ENCODE assay signal across 24 cellular contexts in genomic region chr9:71253021-71253420, GRCh38.
A peak's percentile ranks its signal among the peaks of the same experiment; 100 is the strongest.
DNase-seq lines count a peak whose midpoint lies in the region; FAIRE-seq and TF ChIP-seq lines count a peak whose summit lies in the region.
"Had no signal": no experiment of that assay in that cellular context is flagged by ENCODE, and none has a peak within 500 bp of the region (broad histone marks: within the 10 kb centered on the region; RNA-seq: fewer than 3 reads in every experiment).

No MANE protein-coding gene starts in this region.

- no peak for TF ChIP-seq EP300 in H1 (IDR thresholded peaks at IDR 0.05; ENCODE audit: borderline replicate concordance in 1 of 2, low read depth in 2 of 2, low read length in 2 of 2)

- no peaks in the 10 kb centered on the region for H3K4me1 Mint-ChIP-seq in HFFc6 (ENCODE audit: low read depth)
- H3K4me1 Mint-ChIP-seq: CD8-positive, alpha-beta memory T cell had no signal

- H3K4me3 ChIP-seq in AG10803 (ENCODE audit: low read length) = no peak overlapping the region
- no peak overlapping the region for H3K4me3 ChIP-seq in H1 (ENCODE audit: extremely low read depth in 1 of 4, insufficient read depth in 2 of 4, low read depth in 3 of 4, low read length in 4 of 4)
- no peak overlapping the region for H3K4me3 ChIP-seq in testis
- H3K4me3 ChIP-seq in neuronal stem cell (ENCODE audit: low read length in 2 of 2) = no peak overlapping the region
- H3K4me3 ChIP-seq: SJSA1 had no signal

- no peaks in the 10 kb centered on the region for H4K20me1 ChIP-seq in H1 (replicated peaks in 1 of 2; ENCODE audit: control insufficient read depth in 1 of 2, insufficient read depth in 2 of 2, low read length in 2 of 2)

- H3K36me3 Mint-ChIP-seq in HFFc6 (ENCODE audit: low read depth) = no peaks in the 10 kb centered on the region
- H3K36me3 Mint-ChIP-seq: CD8-positive, alpha-beta memory T cell had no signal

- no peak overlapping the region for H2BK15ac ChIP-seq in H1 (ENCODE audit: low read length)
- H2BK15ac ChIP-seq in neuronal stem cell (ENCODE audit: low read length) = no peak overlapping the region

- WGBS in H1 (ENCODE audit: extremely low coverage in 1 of 2, insufficient coverage in 1 of 2, insufficient read length in 1 of 2, insufficient replicate concordance in 2 of 2, low coverage in 1 of 2, low lambda C conversion rate in 2 of 2, missing lambda C conversion rate in 1 of 2), 2 experiments = 92% methylated on average over 1 of the region's 1 CpG; no CpG with 5 or more reads in 1 of the 2 experiments
- WGBS in testis, 2 donors = 70 to 96% methylated on average over 1 of the region's 1 CpG
- WGBS in neuronal stem cell (ENCODE audit: extremely low coverage in 2 of 2, insufficient read length in 2 of 2, insufficient replicate concordance in 1 of 2), 2 donors = no CpG with 5 or more reads among the region's 1 CpG

- intact Hi-C loops in testis (cut with DNase I; ENCODE audit: low total_unique reads) = loop anchor here (10.0 kb wide), 1 partner anchor 608 kb away; no protein-coding TSS in a partner anchor

- no peak overlapping the region for H3K4ac ChIP-seq in H1 (replicated peaks; ENCODE audit: insufficient read length, low read depth, low read length)
- no peak overlapping the region for H3K4ac ChIP-seq in neuronal stem cell (ENCODE audit: low read length)

- H3K79me2 ChIP-seq in H1 (ENCODE audit: control insufficient read depth in 1 of 2, insufficient read depth in 2 of 2, low read length in 2 of 2) = no peaks in the 10 kb centered on the region

- no peak overlapping the region for H3K4me3 Mint-ChIP-seq in HFFc6
- H3K4me3 Mint-ChIP-seq: CD8-positive, alpha-beta memory T cell had no signal

- no peaks in the 10 kb centered on the region for H3K9me3 ChIP-seq in H1 (ENCODE audit: insufficient read depth in 2 of 2, low read depth in 1 of 2, low read length in 1 of 2)
- no peaks in the 10 kb centered on the region for H3K9me3 ChIP-seq in testis
- H3K9me3 ChIP-seq in neuronal stem cell (replicated peaks in 1 of 2; ENCODE audit: control insufficient read depth in 2 of 2, insufficient read depth in 1 of 2, low read depth in 1 of 2, low read length in 2 of 2) = peaks cover 0 to 3% of the 10 kb centered on the region in 2 donors
- H3K9me3 ChIP-seq: SJSA1 had no signal

- H3K27me3 ChIP-seq in H1 (replicated peaks in 1 of 4; ENCODE audit: control insufficient read depth in 3 of 4, extremely low read depth in 1 of 4, insufficient read depth in 3 of 4, low read length in 3 of 4) (no peaks in the 10 kb centered on the region), testis (no peaks in the 10 kb centered on the region), neuronal stem cell (ENCODE audit: control insufficient read depth in 3 of 3, insufficient read depth in 3 of 3, low read depth in 1 of 3, low read length in 3 of 3) (no peaks in the 10 kb centered on the region)
- H3K27me3 ChIP-seq: SJSA1 had no signal

- no peak overlapping the region for H2AFZ ChIP-seq in H1 (ENCODE audit: low read length)
- H2AFZ ChIP-seq in neuronal stem cell (ENCODE audit: low read length) = no peak overlapping the region

- H3K4me2 ChIP-seq in H1 (ENCODE audit: insufficient read depth in 1 of 2, low read depth in 2 of 2, low read length in 2 of 2) = no peak overlapping the region
- H3K4me2 ChIP-seq in neuronal stem cell (ENCODE audit: insufficient read depth, low read length, poor library complexity, severe bottlenecking) = no peak overlapping the region

- H2BK120ac ChIP-seq in H1 (replicated peaks; ENCODE audit: low read depth, low read length) = peak overlapping the region; percentile 9
- no peak overlapping the region for H2BK120ac ChIP-seq in neuronal stem cell (ENCODE audit: low read depth, low read length)

- POLR2A ChIA-PET in H1 (lab: Charles Lee; ENCODE audit: partially characterized antibody) = no interaction called here

- FAIRE-seq in H54 (lab: Jason Lieb, UNC) = peak; percentile 11
- no peak for FAIRE-seq in H1 (lab: Jason Lieb, UNC)
- FAIRE-seq: RCC 7860 had no signal

- peaks cover 3% of the 10 kb centered on the region; the same call in 1 of the 2 replicates for H3K23me2 ChIP-seq in H1 (ENCODE audit: low read depth, low read length)

- H3K14ac ChIP-seq in H1 (ENCODE audit: insufficient read length) = no peak overlapping the region
- no peak overlapping the region for H3K14ac ChIP-seq in neuronal stem cell (ENCODE audit: low read length)

- H3K4me1 ChIP-seq in H1 (replicated peaks in 1 of 4; ENCODE audit: control insufficient read depth in 3 of 4, insufficient read depth in 4 of 4, low read length in 3 of 4) (peaks cover 0 to 5% (median 1%) of the 10 kb centered on the region in 4 experiments; a peak in 2 of 7 replicates), testis (no peaks in the 10 kb centered on the region), neuronal stem cell (ENCODE audit: control insufficient read depth in 2 of 2, insufficient read depth in 1 of 2, low read depth in 1 of 2, low read length in 2 of 2) (peaks cover 6 to 21% of the 10 kb centered on the region in 2 donors)
- H3K4me1 ChIP-seq: SJSA1 had no signal

- no peaks in the 10 kb centered on the region for H3K9me3 Mint-ChIP-seq in HFFc6

- H3K36me3 ChIP-seq in H1 (ENCODE audit: control insufficient read depth in 2 of 4, insufficient read depth in 4 of 4, low read length in 3 of 4) (no peaks in the 10 kb centered on the region), testis (ENCODE audit: low read depth, missing control alignments) (no peaks in the 10 kb centered on the region), neuronal stem cell (replicated peaks in 1 of 2; ENCODE audit: control insufficient read depth in 2 of 2, insufficient read depth in 2 of 2, low read length in 2 of 2) (no peaks in the 10 kb centered on the region)
- H3K36me3 ChIP-seq: SJSA1 had no signal

- H3K79me1 ChIP-seq in H1 (ENCODE audit: low read depth, low read length) (no peaks in the 10 kb centered on the region), neuronal stem cell (ENCODE audit: low read depth, low read length) (no peaks in the 10 kb centered on the region)

- H2BK5ac ChIP-seq in H1 (ENCODE audit: low read depth, low read length) (no peak overlapping the region), neuronal stem cell (ENCODE audit: low read length) (no peak overlapping the region)

- H3K9ac ChIP-seq in H1 (replicated peaks in 1 of 4; ENCODE audit: extremely low read depth in 1 of 4, low read depth in 3 of 4, low read length in 3 of 4) (no peak overlapping the region), neuronal stem cell (ENCODE audit: low read depth, low read length, poor library complexity) (no peak overlapping the region)

- H4K5ac ChIP-seq in H1 (ENCODE audit: insufficient read length, low read depth, low read length) = no peak overlapping the region

- H3K18ac ChIP-seq in H1 (ENCODE audit: extremely low read depth, low read length) = no peak overlapping the region
- H3K18ac ChIP-seq in neuronal stem cell (ENCODE audit: low read length) = no peak overlapping the region

- peaks cover 9% of the 10 kb centered on the region for H3K27me3 Mint-ChIP-seq in HFFc6 (ENCODE audit: insufficient read depth)

- H3K27ac ChIP-seq in H1 (ENCODE audit: low read depth, low read length) (no peak overlapping the region), testis (no peak overlapping the region), neuronal stem cell (replicated peaks; ENCODE audit: low read length) (no peak overlapping the region)
- H3K27ac ChIP-seq: SJSA1 had no signal

- CTCF ChIA-PET in H1 (lab: Charles Lee; ENCODE audit: partially characterized antibody) = no interaction called here

- H3K27ac Mint-ChIP-seq in HFFc6 = no peak overlapping the region
- H3K27ac Mint-ChIP-seq: CD8-positive, alpha-beta memory T cell had no signal

- no peak overlapping the region for H3K56ac ChIP-seq in H1 (replicated peaks; ENCODE audit: insufficient read length, low read depth, low read length)

- H2BK20ac ChIP-seq in H1 (ENCODE audit: low read length) = no peak overlapping the region

- TF ChIP-seq POLR2A in H54 (IDR thresholded peaks at IDR 0.05; ENCODE audit: low read depth, low read length) = no peak
- TF ChIP-seq POLR2A in H1 (IDR thresholded peaks at IDR 0.05; ENCODE audit: control extremely low read depth in 1 of 2, low read depth in 2 of 2, low read length in 2 of 2) = no peak
- no peak for TF ChIP-seq POLR2A in testis (IDR thresholded peaks at IDR 0.05)

- H3K23ac ChIP-seq in H1 (ENCODE audit: insufficient read length) (no peak overlapping the region), neuronal stem cell (ENCODE audit: low read depth, low read length, poor library complexity) (no peak overlapping the region)

- H4K8ac ChIP-seq in H1 (ENCODE audit: extremely low read depth, insufficient read depth, low read length) = no peak overlapping the region
- H4K8ac ChIP-seq in neuronal stem cell (ENCODE audit: low read depth, low read length) = no peak overlapping the region

- TF ChIP-seq RAD21 in H1 (IDR thresholded peaks at IDR 0.05 in 1 of 2, conservative IDR thresholded peaks at IDR 0.05 in 1 of 2; ENCODE audit: low read depth in 2 of 2, low read length in 2 of 2) = no peak

- H4K91ac ChIP-seq in H1 (replicated peaks; ENCODE audit: insufficient read length, low read length) (no peak overlapping the region), neuronal stem cell (ENCODE audit: low read depth, low read length, poor library complexity) (no peak overlapping the region)

- H2AK5ac ChIP-seq in H1 (ENCODE audit: low read depth, low read length) = no peak overlapping the region
- H2AK5ac ChIP-seq in neuronal stem cell (ENCODE audit: low read depth, low read length) = no peak overlapping the region

- DNase-seq in AG10803 (ENCODE audit: low read depth) (peak; percentile 18), H54 (ENCODE audit: insufficient read length, low spot score) (no peak), H1 (ENCODE audit: low read depth in 1 of 2, low spot score in 2 of 2) (no peak), iris pigment epithelial cell (ENCODE audit: low read depth) (peak; percentile 7), testis (no peak), HFFc6 (no peak), neuronal stem cell (ENCODE audit: low spot score) (no peak)
- DNase-seq: 8988T; AML-193; C1 segment of cervical spinal cord; Calu3; CD8-positive, alpha-beta memory T cell; GF-D8; H7; Kasumi-1; MM.1S; NCI-H1048; NCI-H1417 treated with DMSO at 0.1 percent for 48 hours; NCI-H187; NCI-H446; NCI-H526; OCI-M1 had no signal

- TF ChIP-seq CTCF in AG10803 (conservative IDR thresholded peaks at IDR 0.05; ENCODE audit: low read length) (no peak), H1 (IDR thresholded peaks at IDR 0.05; ENCODE audit: control extremely low read depth in 1 of 3, insufficient read depth in 1 of 3, low read depth in 1 of 3, low read length in 3 of 3) (no peak), testis (IDR thresholded peaks at IDR 0.05) (no peak), HFFc6 (IDR thresholded peaks at IDR 0.05) (no peak)

- H2BK12ac ChIP-seq in H1 (ENCODE audit: low read depth, low read length) = no peak overlapping the region
- no peak overlapping the region for H2BK12ac ChIP-seq in neuronal stem cell (ENCODE audit: low read length)

TF ChIP-seq in H1, 55 proteins besides CTCF, POLR2A, EP300 and RAD21:
- TF ChIP-seq TAF1 (IDR thresholded peaks at IDR 0.05; ENCODE audit: low read depth, low read length) = no peak

Comparison
In these comparisons a context has a peak if more than half of its experiments do, and no peak if none do; other contexts are left out.
1. DNase-seq: peak in AG10803 (single experiment) and iris pigment epithelial cell (single experiment); none in H54 (single experiment), H1 (0 of 2), testis (single experiment), HFFc6 (single experiment) and neuronal stem cell (single experiment).